1 cellular context compared by ENCODE assay signal in genomic region chr7:130277763-130278643, GRCh38.
TF ChIP-seq lines count a peak whose summit lies in the region.

No MANE protein-coding gene starts in this region.

TF ChIP-seq in HepG2, 621 proteins besides CTCF, POLR2A, EP300 and RAD21 (continued from another document):
- TF ChIP-seq HOMEZ (CRISPR knock-in tag; IDR thresholded peaks at IDR 0.05; ENCODE audit: low read depth) (no peak), TIGD3 (CRISPR knock-in tag; IDR thresholded peaks at IDR 0.05; ENCODE audit: borderline replicate concordance) (no peak), MXD4 (CRISPR knock-in tag; IDR thresholded peaks at IDR 0.05) (no peak), ZSCAN22 (CRISPR knock-in tag; IDR thresholded peaks at IDR 0.05) (no peak), GTF2F1 (IDR thresholded peaks at IDR 0.05; ENCODE audit: low read length) (no peak), NRL (CRISPR knock-in tag; IDR thresholded peaks at IDR 0.05; ENCODE audit: borderline replicate concordance) (no peak), ARID5B (CRISPR knock-in tag; IDR thresholded peaks at IDR 0.05) (0 out of 2 replicates have a peak, but pooled peaks have one; percentile 13), TEAD3 (CRISPR knock-in tag; optimal IDR thresholded peaks at IDR 0.05; ENCODE audit: borderline replicate concordance) (no peak), ZNF362 (CRISPR knock-in tag; IDR thresholded peaks at IDR 0.05; ENCODE audit: borderline replicate concordance) (no peak), CENPT (CRISPR knock-in tag; IDR thresholded peaks at IDR 0.05; ENCODE audit: low read depth) (no peak), ZBTB14 (CRISPR knock-in tag; IDR thresholded peaks at IDR 0.05) (no peak), ZNF512B (CRISPR knock-in tag; IDR thresholded peaks at IDR 0.05; ENCODE audit: borderline replicate concordance) (no peak), HINFP (CRISPR knock-in tag; IDR thresholded peaks at IDR 0.05; ENCODE audit: low read depth) (no peak), PRDM15 (CRISPR knock-in tag; IDR thresholded peaks at IDR 0.05) (no peak)
TF ChIP-seq in HepG2: peak in this region for 12.
